In the genomic region with DNA sequence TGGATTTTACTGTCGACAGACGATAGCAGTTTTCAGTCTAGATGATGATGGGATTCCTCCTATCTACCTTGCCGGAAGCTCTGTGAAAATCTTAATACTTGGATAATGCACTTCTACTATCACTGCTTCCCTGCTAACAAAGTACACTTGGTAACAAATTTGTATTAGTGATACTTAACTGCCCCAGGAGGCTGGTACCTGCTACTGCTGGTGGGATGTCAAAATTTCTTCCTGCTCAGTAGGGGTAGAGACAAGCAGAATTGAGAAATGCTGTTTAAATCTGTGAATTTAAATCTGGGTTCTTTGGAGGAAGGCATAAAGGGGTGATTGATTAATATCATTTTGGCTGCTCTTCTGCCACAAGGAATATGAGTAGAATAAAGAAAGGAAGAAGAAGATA, we compare ENCODE assay signal across 32 cellular contexts.
DNase-seq lines count a peak whose midpoint lies in the region; ATAC-seq and TF ChIP-seq lines count a peak whose summit lies in the region.
"Had no signal": no experiment of that assay in that cellular context is flagged by ENCODE, and none has a peak within 500 bp of the region (broad histone marks: within the 10 kb centered on the region; RNA-seq: fewer than 3 reads in every experiment).

No MANE protein-coding gene starts in this region.

- no peaks in the 10 kb centered on the region for H3K9me3 ChIP-seq in DND-41 (ENCODE audit: insufficient read depth, low read length, severe bottlenecking)
- H3K9me3 ChIP-seq in uterus, result no peaks in the 10 kb centered on the region
- H3K9me3 ChIP-seq: adrenal gland, left lung, prostate gland, thoracic aorta had no signal

- no peak for TF ChIP-seq POLR2A in uterus (IDR thresholded peaks at IDR 0.05)

- H2AFZ ChIP-seq in DND-41 (ENCODE audit: low read depth, low read length), result no peak overlapping the region

- no peaks in the 10 kb centered on the region for H3K79me1 ChIP-seq in mesendoderm (ENCODE audit: low read length)

- H3K56ac ChIP-seq in mesendoderm (ENCODE audit: low read length), result no peak overlapping the region

- H2BK120ac ChIP-seq in mesendoderm (ENCODE audit: low read depth, low read length), result no peak overlapping the region

- no peak overlapping the region for H3K23ac ChIP-seq in mesendoderm (ENCODE audit: low read length)

- H3K4me1 ChIP-seq in DND-41 (ENCODE audit: insufficient read depth, low read length), result no peaks in the 10 kb centered on the region
- no peaks in the 10 kb centered on the region for H3K4me1 ChIP-seq in mesendoderm (ENCODE audit: control insufficient read depth, low read depth, low read length)
- no peaks in the 10 kb centered on the region for H3K4me1 ChIP-seq in uterus
- H3K4me1 ChIP-seq: prostate gland had no signal

- TF ChIP-seq CTCF in DND-41 (IDR thresholded peaks at IDR 0.05; ENCODE audit: borderline replicate concordance, extremely low read depth, low read length, poor library complexity, severe bottlenecking), result peak; percentile 15
- TF ChIP-seq CTCF in uterus (IDR thresholded peaks at IDR 0.05), result no peak

- no peak overlapping the region for H2BK5ac ChIP-seq in mesendoderm (ENCODE audit: low read length)

- H2BK15ac ChIP-seq in mesendoderm (replicated peaks; ENCODE audit: low read depth), result no peak overlapping the region

- intact Hi-C loops in uterus (cut with DNase I; ENCODE audit: low total_unique reads), result no loop called here

- no peak for ATAC-seq in DND-41 (ENCODE audit: insufficient read depth, low read depth)
- no peak for ATAC-seq in GM18868 (IDR thresholded peaks at IDR 0.05; ENCODE audit: unreplicated experiment)
- no peak for ATAC-seq in GM18870 (IDR thresholded peaks at IDR 0.05; ENCODE audit: unreplicated experiment)
- ATAC-seq: activated CD4-positive, alpha-beta T cell treated with anti-CD3 and anti-CD28 coated beads for 36 hours; activated CD8-positive, alpha-beta T cell treated with anti-CD3 and anti-CD28 coated beads for 36 hours; effector memory CD8-positive, alpha-beta T cell; esophagus mucosa; HepG2; left lung; sciatic nerve had no signal

- H3K18ac ChIP-seq in mesendoderm (ENCODE audit: low read length), result no peak overlapping the region

- H3K4me2 ChIP-seq in DND-41 (ENCODE audit: insufficient read depth, low read length), result no peak overlapping the region
- no peak overlapping the region for H3K4me2 ChIP-seq in mesendoderm (ENCODE audit: low read length)

- H3K27me3 ChIP-seq in DND-41 (ENCODE audit: insufficient read depth, low read length, poor library complexity) (no peaks in the 10 kb centered on the region), mesendoderm (ENCODE audit: insufficient read depth, low read length, poor library complexity) (no peaks in the 10 kb centered on the region), uterus (no peaks in the 10 kb centered on the region)
- H3K27me3 ChIP-seq: adrenal gland, left lung had no signal

- DNase-seq in DND-41 (no peak), HuH-7 (ENCODE audit: low spot score) (peak; percentile 9), RPMI8226 (peak; percentile 6), mesendoderm (peak; percentile 26), uterus (no peak)
- DNase-seq: activated CD4-positive, alpha-beta T cell treated with anti-CD3 and anti-CD28 coated beads for 36 hours; activated CD8-positive, alpha-beta memory T cell treated with anti-CD3 and anti-CD28 coated beads, Interleukin-2, amount 50 U/mL, for 48 hours; activated CD8-positive, alpha-beta T cell treated with anti-CD3 and anti-CD28 coated beads for 36 hours; activated naive CD4-positive, alpha-beta T cell treated with anti-CD3 and anti-CD28 coated beads, Interleukin-2, amount 10 ng/mL, durations not matched to agents 7 days and 5 days; adrenal gland; C1 segment of cervical spinal cord; central memory CD4-positive, alpha-beta T cell; COR-L47; effector memory CD8-positive, alpha-beta T cell; foreskin fibroblast; head of caudate nucleus; islet precursor cell; left lung; mesenchymal stem cell; NCI-H1105 treated with DMSO at 0.1 percent for 48 hours; NCI-H1930; NCI-H510A treated with DMSO at 0.1 percent for 48 hours; SIG-M5; stimulated activated CD8-positive, alpha-beta memory T cell treated with anti-CD3 and anti-CD28 coated beads, Interleukin-4, amount 100 ng/mL, for 48 hours; SW 1271 had no signal

- no peak overlapping the region for H3K27ac ChIP-seq in DND-41 (ENCODE audit: low read length)
- H3K27ac ChIP-seq in mesendoderm (ENCODE audit: low read depth, low read length), result no peak overlapping the region
- H3K27ac ChIP-seq in uterus, result no peak overlapping the region
- H3K27ac ChIP-seq: adrenal gland, left lung, prostate gland, thoracic aorta had no signal

- H3K4me3 ChIP-seq in DND-41 (ENCODE audit: low read depth in 1 of 2, low read length in 2 of 2), result no peak overlapping the region
- H3K4me3 ChIP-seq in mesendoderm (ENCODE audit: low read length), result no peak overlapping the region
- no peak overlapping the region for H3K4me3 ChIP-seq in uterus
- H3K4me3 ChIP-seq: adrenal gland, left lung, prostate gland, thoracic aorta had no signal

- H4K8ac ChIP-seq in mesendoderm (ENCODE audit: low read depth, low read length), result no peak overlapping the region

- no CpG with 5 or more reads among the region's 3 CpGs for WGBS in mesendoderm (ENCODE audit: extremely low coverage, insufficient coverage, low lambda C conversion rate)

- H2AK5ac ChIP-seq in mesendoderm (ENCODE audit: low read length), result no peak overlapping the region

- no peaks in the 10 kb centered on the region for H3K36me3 ChIP-seq in DND-41 (ENCODE audit: insufficient read depth, low read length)
- no peaks in the 10 kb centered on the region for H3K36me3 ChIP-seq in mesendoderm (ENCODE audit: control insufficient read depth, insufficient read depth, low read length)
- H3K36me3 ChIP-seq in uterus, result no peaks in the 10 kb centered on the region
- H3K36me3 ChIP-seq: adrenal gland, left lung, prostate gland, thoracic aorta had no signal

- no peaks in the 10 kb centered on the region for H3K79me2 ChIP-seq in DND-41 (ENCODE audit: insufficient read depth, low read length)
- H3K79me2 ChIP-seq in mesendoderm (ENCODE audit: control insufficient read depth, insufficient read depth, low read length), result no peaks in the 10 kb centered on the region

- H3K9ac ChIP-seq in DND-41 (ENCODE audit: low read depth, low read length), result no peak overlapping the region
- no peak overlapping the region for H3K9ac ChIP-seq in mesendoderm (ENCODE audit: low read length)

- no peak overlapping the region for H3K4ac ChIP-seq in mesendoderm (ENCODE audit: low read depth, low read length)

- H4K5ac ChIP-seq in mesendoderm (ENCODE audit: low read length), result no peak overlapping the region

- H4K20me1 ChIP-seq in DND-41 (ENCODE audit: insufficient read depth, low read length), result no peaks in the 10 kb centered on the region

Comparison
In these comparisons a context has a peak if more than half of its experiments do, and no peak if none do; other contexts are left out.
1. DNase-seq: peak in HuH-7 (single experiment), RPMI8226 (single experiment) and mesendoderm (single experiment); none in DND-41 (single experiment) and uterus (0 of 2).